7 cellular contexts compared by ENCODE assay signal in the genomic region with DNA sequence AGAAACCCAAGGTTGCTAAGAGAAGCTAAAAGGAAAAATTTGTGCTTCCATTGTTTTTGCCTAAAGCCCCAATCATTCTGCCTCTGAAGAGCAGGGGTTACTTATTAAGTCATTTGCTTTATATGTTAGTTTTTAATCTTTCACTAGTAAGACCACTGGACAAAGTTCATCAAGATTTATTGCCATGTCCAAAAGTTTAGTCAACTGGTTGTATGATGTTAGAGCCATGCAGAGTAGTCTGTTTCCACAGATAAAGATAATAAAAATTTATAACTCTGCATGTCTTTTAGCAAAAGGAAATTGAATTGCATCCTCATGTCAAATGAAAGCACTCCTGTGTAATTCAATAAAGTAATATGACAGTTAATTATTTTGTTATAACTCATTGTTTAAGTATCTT.
"Had no signal": no experiment of that assay in that cellular context is flagged by ENCODE, and none has a peak within 500 bp of the region (broad histone marks: within the 10 kb centered on the region; RNA-seq: fewer than 3 reads in every experiment).

No MANE protein-coding gene starts in this region.

- H3K9me3 ChIP-seq: HAP-1 had no signal

- ATAC-seq: HCT116 had no signal

- H3K36me3 ChIP-seq: HAP-1 had no signal

- FAIRE-seq: HTR-8/SVneo had no signal

- H3K4me3 ChIP-seq: GM23248, HAP-1 had no signal

- DNase-seq: GM23248, GOT3, H7, HFFc6 had no signal

- H3K4me1 ChIP-seq: HAP-1 had no signal
